In genomic region chr21:45756029-45756428, GRCh38 we compare ENCODE assay signal across 1 cellular context.
TF ChIP-seq lines count a peak whose summit lies in the region.

No MANE protein-coding gene starts in this region.

TF ChIP-seq in HepG2, 621 proteins besides CTCF, POLR2A, EP300 and RAD21 (continued from another document):
- TF ChIP-seq PAXIP1 (CRISPR knock-in tag; conservative IDR thresholded peaks at IDR 0.05) (peak; percentile 62), RBM22 (optimal IDR thresholded peaks at IDR 0.05; ENCODE audit: low read length) (no peak), ETV5 (CRISPR knock-in tag; IDR thresholded peaks at IDR 0.05; ENCODE audit: borderline replicate concordance) (no peak), PRDM15 (CRISPR knock-in tag; IDR thresholded peaks at IDR 0.05) (peak; percentile 85), FOXP4 (CRISPR knock-in tag; IDR thresholded peaks at IDR 0.05) (0 out of 2 replicates have a peak, but pooled peaks have one; percentile 16), HNF4A (CRISPR knock-in tag; IDR thresholded peaks at IDR 0.05) (peak; percentile 74), ZNF713 (CRISPR knock-in tag; IDR thresholded peaks at IDR 0.05) (no peak), SOX5 (CRISPR knock-in tag; IDR thresholded peaks at IDR 0.05; ENCODE audit: borderline replicate concordance) (0 out of 2 replicates have a peak, but pooled peaks have one; percentile 20), ZBTB34 (CRISPR knock-in tag; IDR thresholded peaks at IDR 0.05) (no peak), ZNF616 (CRISPR knock-in tag; IDR thresholded peaks at IDR 0.05; ENCODE audit: low read depth) (no peak), ARID5B (CRISPR knock-in tag; IDR thresholded peaks at IDR 0.05) (peak; percentile 50), CEBPG (CRISPR knock-in tag; IDR thresholded peaks at IDR 0.05) (no peak)
